ENCODE assay signal across 2 cellular contexts in the genomic region with DNA sequence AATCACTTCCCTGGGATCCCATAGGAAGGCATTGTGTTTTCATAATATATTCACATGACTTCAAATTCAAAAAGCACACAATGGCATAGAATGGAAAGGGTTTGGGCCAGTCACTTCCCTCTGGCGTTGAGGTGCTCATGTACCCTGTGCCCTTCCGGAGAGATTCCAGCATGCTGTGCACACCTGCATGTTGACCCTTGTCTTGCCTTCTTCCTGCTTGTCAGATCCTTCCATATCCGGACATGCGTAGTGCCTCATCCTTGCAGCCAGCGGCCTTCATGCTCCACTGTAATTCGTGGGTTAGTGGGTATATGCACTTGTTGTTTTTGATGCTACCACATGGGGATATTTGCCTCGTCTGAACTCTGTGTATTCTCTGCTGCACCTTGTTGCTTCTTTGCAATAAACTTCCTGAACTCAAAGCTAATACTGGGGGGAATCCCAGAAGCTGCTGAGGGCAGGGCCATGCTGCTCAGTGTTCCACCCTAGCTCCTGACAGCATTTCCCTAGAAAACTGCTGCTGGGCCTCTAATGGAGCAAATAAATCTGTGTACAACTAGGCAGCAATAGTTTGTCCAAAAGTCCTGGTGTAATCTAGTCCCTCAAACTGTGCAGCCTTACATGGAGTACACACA.
A peak's percentile ranks its signal among the peaks of the same experiment; 100 is the strongest.
TF ChIP-seq lines count a peak whose summit lies in the region.

No MANE protein-coding gene starts in this region.

TF ChIP-seq in HepG2, 621 proteins besides CTCF, POLR2A, EP300 and RAD21:
- TF ChIP-seq, protein P1, sequence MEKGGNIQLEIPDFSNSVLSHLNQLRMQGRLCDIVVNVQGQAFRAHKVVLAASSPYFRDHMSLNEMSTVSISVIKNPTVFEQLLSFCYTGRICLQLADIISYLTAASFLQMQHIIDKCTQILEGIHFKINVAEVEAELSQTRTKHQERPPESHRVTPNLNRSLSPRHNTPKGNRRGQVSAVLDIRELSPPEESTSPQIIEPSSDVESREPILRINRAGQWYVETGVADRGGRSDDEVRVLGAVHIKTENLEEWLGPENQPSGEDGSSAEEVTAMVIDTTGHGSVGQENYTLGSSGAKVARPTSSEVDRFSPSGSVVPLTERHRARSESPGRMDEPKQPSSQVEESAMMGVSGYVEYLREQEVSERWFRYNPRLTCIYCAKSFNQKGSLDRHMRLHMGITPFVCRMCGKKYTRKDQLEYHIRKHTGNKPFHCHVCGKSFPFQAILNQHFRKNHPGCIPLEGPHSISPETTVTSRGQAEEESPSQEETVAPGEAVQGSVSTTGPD (CRISPR knock-in tag; IDR thresholded peaks at IDR 0.05), result no peak
- no peak for TF ChIP-seq ZNF367 (CRISPR knock-in tag; IDR thresholded peaks at IDR 0.05; ENCODE audit: borderline replicate concordance)
- no peak for TF ChIP-seq ZNF879 (CRISPR knock-in tag; IDR thresholded peaks at IDR 0.05)
- TF ChIP-seq ARNT (IDR thresholded peaks at IDR 0.05), result no peak
- TF ChIP-seq, protein P2, sequence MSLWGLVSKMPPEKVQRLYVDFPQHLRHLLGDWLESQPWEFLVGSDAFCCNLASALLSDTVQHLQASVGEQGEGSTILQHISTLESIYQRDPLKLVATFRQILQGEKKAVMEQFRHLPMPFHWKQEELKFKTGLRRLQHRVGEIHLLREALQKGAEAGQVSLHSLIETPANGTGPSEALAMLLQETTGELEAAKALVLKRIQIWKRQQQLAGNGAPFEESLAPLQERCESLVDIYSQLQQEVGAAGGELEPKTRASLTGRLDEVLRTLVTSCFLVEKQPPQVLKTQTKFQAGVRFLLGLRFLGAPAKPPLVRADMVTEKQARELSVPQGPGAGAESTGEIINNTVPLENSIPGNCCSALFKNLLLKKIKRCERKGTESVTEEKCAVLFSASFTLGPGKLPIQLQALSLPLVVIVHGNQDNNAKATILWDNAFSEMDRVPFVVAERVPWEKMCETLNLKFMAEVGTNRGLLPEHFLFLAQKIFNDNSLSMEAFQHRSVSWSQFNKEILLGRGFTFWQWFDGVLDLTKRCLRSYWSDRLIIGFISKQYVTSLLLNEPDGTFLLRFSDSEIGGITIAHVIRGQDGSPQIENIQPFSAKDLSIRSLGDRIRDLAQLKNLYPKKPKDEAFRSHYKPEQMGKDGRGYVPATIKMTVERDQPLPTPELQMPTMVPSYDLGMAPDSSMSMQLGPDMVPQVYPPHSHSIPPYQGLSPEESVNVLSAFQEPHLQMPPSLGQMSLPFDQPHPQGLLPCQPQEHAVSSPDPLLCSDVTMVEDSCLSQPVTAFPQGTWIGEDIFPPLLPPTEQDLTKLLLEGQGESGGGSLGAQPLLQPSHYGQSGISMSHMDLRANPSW (CRISPR knock-in tag; IDR thresholded peaks at IDR 0.05; ENCODE audit: borderline replicate concordance), result no peak
- 0 out of 2 replicates have a peak, but pooled peaks have one; percentile 6 for TF ChIP-seq ZNF629 (CRISPR knock-in tag; conservative IDR thresholded peaks at IDR 0.05)

TF ChIP-seq in WTC11, 78 proteins besides CTCF, POLR2A, EP300 and RAD21:
- TF ChIP-seq TCF7 (CRISPR knock-in tag; IDR thresholded peaks at IDR 0.05; ENCODE audit: low read depth) (no peak), TEAD4 (CRISPR knock-in tag; IDR thresholded peaks at IDR 0.05) (no peak), GABPB1 (CRISPR knock-in tag; IDR thresholded peaks at IDR 0.05) (no peak)
- TF ChIP-seq, protein P3, sequence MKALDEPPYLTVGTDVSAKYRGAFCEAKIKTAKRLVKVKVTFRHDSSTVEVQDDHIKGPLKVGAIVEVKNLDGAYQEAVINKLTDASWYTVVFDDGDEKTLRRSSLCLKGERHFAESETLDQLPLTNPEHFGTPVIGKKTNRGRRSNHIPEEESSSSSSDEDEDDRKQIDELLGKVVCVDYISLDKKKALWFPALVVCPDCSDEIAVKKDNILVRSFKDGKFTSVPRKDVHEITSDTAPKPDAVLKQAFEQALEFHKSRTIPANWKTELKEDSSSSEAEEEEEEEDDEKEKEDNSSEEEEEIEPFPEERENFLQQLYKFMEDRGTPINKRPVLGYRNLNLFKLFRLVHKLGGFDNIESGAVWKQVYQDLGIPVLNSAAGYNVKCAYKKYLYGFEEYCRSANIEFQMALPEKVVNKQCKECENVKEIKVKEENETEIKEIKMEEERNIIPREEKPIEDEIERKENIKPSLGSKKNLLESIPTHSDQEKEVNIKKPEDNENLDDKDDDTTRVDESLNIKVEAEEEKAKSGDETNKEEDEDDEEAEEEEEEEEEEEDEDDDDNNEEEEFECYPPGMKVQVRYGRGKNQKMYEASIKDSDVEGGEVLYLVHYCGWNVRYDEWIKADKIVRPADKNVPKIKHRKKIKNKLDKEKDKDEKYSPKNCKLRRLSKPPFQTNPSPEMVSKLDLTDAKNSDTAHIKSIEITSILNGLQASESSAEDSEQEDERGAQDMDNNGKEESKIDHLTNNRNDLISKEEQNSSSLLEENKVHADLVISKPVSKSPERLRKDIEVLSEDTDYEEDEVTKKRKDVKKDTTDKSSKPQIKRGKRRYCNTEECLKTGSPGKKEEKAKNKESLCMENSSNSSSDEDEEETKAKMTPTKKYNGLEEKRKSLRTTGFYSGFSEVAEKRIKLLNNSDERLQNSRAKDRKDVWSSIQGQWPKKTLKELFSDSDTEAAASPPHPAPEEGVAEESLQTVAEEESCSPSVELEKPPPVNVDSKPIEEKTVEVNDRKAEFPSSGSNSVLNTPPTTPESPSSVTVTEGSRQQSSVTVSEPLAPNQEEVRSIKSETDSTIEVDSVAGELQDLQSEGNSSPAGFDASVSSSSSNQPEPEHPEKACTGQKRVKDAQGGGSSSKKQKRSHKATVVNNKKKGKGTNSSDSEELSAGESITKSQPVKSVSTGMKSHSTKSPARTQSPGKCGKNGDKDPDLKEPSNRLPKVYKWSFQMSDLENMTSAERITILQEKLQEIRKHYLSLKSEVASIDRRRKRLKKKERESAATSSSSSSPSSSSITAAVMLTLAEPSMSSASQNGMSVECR (CRISPR knock-in tag; IDR thresholded peaks at IDR 0.05; ENCODE audit: borderline replicate concordance), result no peak
TF ChIP-seq in WTC11: peak in this region for 0.
